In the genomic region with DNA sequence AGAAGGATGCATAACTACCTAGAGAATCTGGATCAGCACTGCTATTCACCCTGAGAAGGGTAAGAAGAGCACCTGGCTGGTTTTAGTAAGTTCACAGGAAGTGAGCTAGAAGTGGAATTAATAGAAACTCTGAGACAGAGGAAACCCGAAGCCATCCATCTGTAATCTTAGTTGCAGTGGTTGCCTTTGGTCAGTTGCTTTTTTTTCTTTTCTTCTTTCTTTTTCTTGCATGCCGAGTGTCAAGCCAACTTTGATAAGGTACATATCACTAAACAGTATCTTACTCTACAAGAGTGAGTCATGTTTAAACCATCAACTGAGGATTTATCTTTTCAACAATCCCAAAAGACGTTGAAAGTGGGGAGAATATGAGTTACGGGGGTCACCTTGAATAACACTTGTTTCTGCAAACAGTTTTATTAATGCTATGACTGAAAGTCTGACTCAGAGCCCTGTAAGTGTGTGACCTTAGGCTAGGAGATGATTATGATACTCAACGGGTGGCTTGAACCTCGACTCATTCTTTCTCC, we compare ENCODE assay signal across 8 cellular contexts. TPM values are rescaled to one million over a fixed set of nuclear protein-coding genes. Genes with fewer than 3 reads are reported as not detected.
DNase-seq lines count a peak whose midpoint lies in the region; ATAC-seq and TF ChIP-seq lines count a peak whose summit lies in the region.

No MANE protein-coding gene starts in this region.

- H3K27ac ChIP-seq in ovary (no peak overlapping the region), GM23338 (ENCODE audit: low read depth) (no peak overlapping the region)

- intact Hi-C loops in dendritic cell treated with granulocyte-macrophage colony-stimulating factor and Interleukin-4, amounts not matched to agents 40 ng/mL and 50 ng/mL, for 4 days (cut with micrococcal nuclease) = no loop called here
- intact Hi-C loops in ovary (cut with DNase I) = no loop called here

- no peaks in the 10 kb centered on the region for H3K36me3 Mint-ChIP-seq in dendritic cell treated with granulocyte-macrophage colony-stimulating factor and Interleukin-4, amounts not matched to agents 40 ng/mL and 50 ng/mL, for 4 days (ENCODE audit: low read depth)
- peaks cover 8% of the 10 kb centered on the region; the same call in 1 of the 3 replicates for H3K36me3 Mint-ChIP-seq in GM23338 (ENCODE audit: low read depth)

- no peaks in the 10 kb centered on the region for H3K9me2 ChIP-seq in GM23338 (ENCODE audit: insufficient read depth)

- H3K4me1 Mint-ChIP-seq in dendritic cell treated with granulocyte-macrophage colony-stimulating factor and Interleukin-4, amounts not matched to agents 40 ng/mL and 50 ng/mL, for 4 days (ENCODE audit: low read depth) = peaks cover 19% of the 10 kb centered on the region
- H3K4me1 Mint-ChIP-seq in GM23338 = peaks cover 12% of the 10 kb centered on the region

- H3K27me3 ChIP-seq in ovary = no peaks in the 10 kb centered on the region
- H3K27me3 ChIP-seq in GM23338 (ENCODE audit: insufficient read depth) = no peaks in the 10 kb centered on the region

- H4K20me1 ChIP-seq in GM23338 (replicated peaks; ENCODE audit: insufficient read depth) = no peaks in the 10 kb centered on the region

- H3K4me2 ChIP-seq in GM23338 = no peak overlapping the region

- no peaks in the 10 kb centered on the region for H3K9me3 Mint-ChIP-seq in dendritic cell treated with granulocyte-macrophage colony-stimulating factor and Interleukin-4, amounts not matched to agents 40 ng/mL and 50 ng/mL, for 4 days
- no peaks in the 10 kb centered on the region for H3K9me3 Mint-ChIP-seq in GM23338

- peak overlapping the region; percentile 59 for H3K27ac Mint-ChIP-seq in dendritic cell treated with granulocyte-macrophage colony-stimulating factor and Interleukin-4, amounts not matched to agents 40 ng/mL and 50 ng/mL, for 4 days
- no peak overlapping the region for H3K27ac Mint-ChIP-seq in GM23338

- WGBS in ovary, 3 donors = 54 to 60% (median 57%) methylated on average over 6 of the region's 6 CpGs

- no peak overlapping the region for H3K4me3 Mint-ChIP-seq in dendritic cell treated with granulocyte-macrophage colony-stimulating factor and Interleukin-4, amounts not matched to agents 40 ng/mL and 50 ng/mL, for 4 days
- H3K4me3 Mint-ChIP-seq in GM23338 = no peak overlapping the region

- H3K9me3 ChIP-seq in ovary = no peaks in the 10 kb centered on the region

- H3K79me2 ChIP-seq in GM23338 (replicated peaks; ENCODE audit: insufficient read depth) = no peaks in the 10 kb centered on the region

- no peak overlapping the region for H2AFZ ChIP-seq in GM23338

- no peaks in the 10 kb centered on the region for H3K27me3 Mint-ChIP-seq in dendritic cell treated with granulocyte-macrophage colony-stimulating factor and Interleukin-4, amounts not matched to agents 40 ng/mL and 50 ng/mL, for 4 days
- H3K27me3 Mint-ChIP-seq in GM23338 (ENCODE audit: insufficient read depth, low read depth, poor library complexity) = peaks cover 2% of the 10 kb centered on the region

- DNase-seq in ELR (ENCODE audit: low read depth) = peak; percentile 66
- no peak for DNase-seq in OCI-M2 (lab: John Stamatoyannopoulos, UW; ENCODE audit: unreplicated experiment)
- DNase-seq in glomerular visceral epithelial cell (ENCODE audit: extremely low spot score) = no peak
- no peak for DNase-seq in ovary
- DNase-seq in GM23338 (ENCODE audit: low spot score) = no peak

- H3K4me3 ChIP-seq in ovary (no peak overlapping the region), GM23338 (no peak overlapping the region)

- no peak for TF ChIP-seq CTCF in ovary (IDR thresholded peaks at IDR 0.05)
- TF ChIP-seq CTCF in GM23338 (conservative IDR thresholded peaks at IDR 0.05; ENCODE audit: low read depth in 2 of 2) = no peak

- no peak for TF ChIP-seq EP300 in ovary (IDR thresholded peaks at IDR 0.05)

- no peaks in the 10 kb centered on the region for H3F3A ChIP-seq in GM23338 (replicated peaks; ENCODE audit: low read depth)

- H3K4me1 ChIP-seq in ovary (ENCODE audit: insufficient read depth) (no peaks in the 10 kb centered on the region), GM23338 (ENCODE audit: insufficient read depth) (0 out of 2 replicates have a peak, but pooled peaks cover 4% of the 10 kb centered on the region)

- H3K36me3 ChIP-seq in ovary (no peaks in the 10 kb centered on the region), GM23338 (ENCODE audit: insufficient read depth) (no peaks in the 10 kb centered on the region)

- no peak for TF ChIP-seq POLR2A in ovary (IDR thresholded peaks at IDR 0.05)

- ATAC-seq in GM21367 (IDR thresholded peaks at IDR 0.05; ENCODE audit: unreplicated experiment) = peak; percentile 67
- peak; percentile 46 for ATAC-seq in HG03469 (IDR thresholded peaks at IDR 0.05; ENCODE audit: unreplicated experiment)
- ATAC-seq in GM23338 = no peak

TF ChIP-seq in GM23338, 12 proteins besides CTCF, POLR2A, EP300 and RAD21 (continues in another document):
- no peak for TF ChIP-seq ZNF114 (CRISPR knock-in tag; IDR thresholded peaks at IDR 0.05)
- TF ChIP-seq, protein P1, sequence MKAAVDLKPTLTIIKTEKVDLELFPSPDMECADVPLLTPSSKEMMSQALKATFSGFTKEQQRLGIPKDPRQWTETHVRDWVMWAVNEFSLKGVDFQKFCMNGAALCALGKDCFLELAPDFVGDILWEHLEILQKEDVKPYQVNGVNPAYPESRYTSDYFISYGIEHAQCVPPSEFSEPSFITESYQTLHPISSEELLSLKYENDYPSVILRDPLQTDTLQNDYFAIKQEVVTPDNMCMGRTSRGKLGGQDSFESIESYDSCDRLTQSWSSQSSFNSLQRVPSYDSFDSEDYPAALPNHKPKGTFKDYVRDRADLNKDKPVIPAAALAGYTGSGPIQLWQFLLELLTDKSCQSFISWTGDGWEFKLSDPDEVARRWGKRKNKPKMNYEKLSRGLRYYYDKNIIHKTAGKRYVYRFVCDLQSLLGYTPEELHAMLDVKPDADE (IDR thresholded peaks at IDR 0.05) = no peak
- TF ChIP-seq, protein P2, sequence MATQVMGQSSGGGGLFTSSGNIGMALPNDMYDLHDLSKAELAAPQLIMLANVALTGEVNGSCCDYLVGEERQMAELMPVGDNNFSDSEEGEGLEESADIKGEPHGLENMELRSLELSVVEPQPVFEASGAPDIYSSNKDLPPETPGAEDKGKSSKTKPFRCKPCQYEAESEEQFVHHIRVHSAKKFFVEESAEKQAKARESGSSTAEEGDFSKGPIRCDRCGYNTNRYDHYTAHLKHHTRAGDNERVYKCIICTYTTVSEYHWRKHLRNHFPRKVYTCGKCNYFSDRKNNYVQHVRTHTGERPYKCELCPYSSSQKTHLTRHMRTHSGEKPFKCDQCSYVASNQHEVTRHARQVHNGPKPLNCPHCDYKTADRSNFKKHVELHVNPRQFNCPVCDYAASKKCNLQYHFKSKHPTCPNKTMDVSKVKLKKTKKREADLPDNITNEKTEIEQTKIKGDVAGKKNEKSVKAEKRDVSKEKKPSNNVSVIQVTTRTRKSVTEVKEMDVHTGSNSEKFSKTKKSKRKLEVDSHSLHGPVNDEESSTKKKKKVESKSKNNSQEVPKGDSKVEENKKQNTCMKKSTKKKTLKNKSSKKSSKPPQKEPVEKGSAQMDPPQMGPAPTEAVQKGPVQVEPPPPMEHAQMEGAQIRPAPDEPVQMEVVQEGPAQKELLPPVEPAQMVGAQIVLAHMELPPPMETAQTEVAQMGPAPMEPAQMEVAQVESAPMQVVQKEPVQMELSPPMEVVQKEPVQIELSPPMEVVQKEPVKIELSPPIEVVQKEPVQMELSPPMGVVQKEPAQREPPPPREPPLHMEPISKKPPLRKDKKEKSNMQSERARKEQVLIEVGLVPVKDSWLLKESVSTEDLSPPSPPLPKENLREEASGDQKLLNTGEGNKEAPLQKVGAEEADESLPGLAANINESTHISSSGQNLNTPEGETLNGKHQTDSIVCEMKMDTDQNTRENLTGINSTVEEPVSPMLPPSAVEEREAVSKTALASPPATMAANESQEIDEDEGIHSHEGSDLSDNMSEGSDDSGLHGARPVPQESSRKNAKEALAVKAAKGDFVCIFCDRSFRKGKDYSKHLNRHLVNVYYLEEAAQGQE (IDR thresholded peaks at IDR 0.05; ENCODE audit: unreplicated experiment) = no peak
- TF ChIP-seq EZH2phosphoT487 (IDR thresholded peaks at IDR 0.05; ENCODE audit: unreplicated experiment) = no peak
- TF ChIP-seq JUNB (IDR thresholded peaks at IDR 0.05; ENCODE audit: unreplicated experiment) = no peak

RNA-seq across cellular contexts. Expression of a gene that starts 26.7 kb away (rescaled TPM):
- total RNA-seq in ovary = 10 to 100 TPM in 2 of 7 donors, 1 to 10 TPM in 5; 3.3 to 18.5 (median 5.6) TPM
- polyA plus RNA-seq in ovary (10 to 100 TPM in 1 of 2 donors, 1 to 10 TPM in 1; 5.1 to 83.9 TPM), GM23338 (2016; fragmentation: Nextera tagmentation; extraction: Ambion mirVana) (69.8 and 73.5 TPM in 2 replicates)
- total RNA-seq in GM23338 (2014; rRNA removed; shearing (Covaris generic)) = 35.1 and 43.9 TPM in 2 replicates
